In the genomic region with DNA sequence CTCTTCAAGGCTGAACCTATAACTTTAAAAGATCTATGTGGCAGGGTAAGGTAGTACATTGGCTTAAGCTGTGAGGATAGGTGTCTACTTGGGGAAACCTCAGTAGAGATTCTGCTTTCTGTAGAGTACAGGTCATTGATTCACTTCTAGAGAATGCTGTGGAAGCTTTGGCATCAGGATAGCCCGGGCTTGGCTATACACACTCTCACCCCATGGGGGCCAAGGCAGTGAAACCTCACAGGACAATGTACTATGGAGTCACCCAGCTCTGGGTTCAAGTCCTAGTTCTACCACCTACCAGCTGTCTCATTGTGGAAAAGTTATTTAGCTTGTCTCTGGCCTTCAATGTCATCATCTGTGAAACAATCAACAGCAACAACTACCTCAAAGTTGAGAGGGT, we compare ENCODE assay signal across 2 cellular contexts.
TF ChIP-seq lines count a peak whose summit lies in the region.

No MANE protein-coding gene starts in this region.

TF ChIP-seq in GM12891, 5 proteins besides CTCF, POLR2A, EP300 and RAD21:
- TF ChIP-seq POLR2AphosphoS5 (IDR thresholded peaks at IDR 0.05; ENCODE audit: low read depth, low read length) (no peak), PAX5 (IDR thresholded peaks at IDR 0.05; ENCODE audit: insufficient read depth, low read length, severe bottlenecking) (no peak), TAF1 (IDR thresholded peaks at IDR 0.05; ENCODE audit: low read depth, low read length) (no peak), SPI1 (IDR thresholded peaks at IDR 0.05; ENCODE audit: low read depth, low read length) (no peak), POU2F2 (IDR thresholded peaks at IDR 0.05; ENCODE audit: low read depth, low read length) (no peak)

TF ChIP-seq in H1, 55 proteins besides CTCF, POLR2A, EP300 and RAD21:
- TF ChIP-seq SRF (IDR thresholded peaks at IDR 0.05; ENCODE audit: low read depth, low read length) (no peak), USF2 (IDR thresholded peaks at IDR 0.05; ENCODE audit: low read length) (no peak), POU5F1 (IDR thresholded peaks at IDR 0.05; ENCODE audit: low read depth, low read length) (no peak), ZNF274 (IDR thresholded peaks at IDR 0.05; ENCODE audit: borderline replicate concordance, extremely low read depth, low read length) (no peak), SIX5 (IDR thresholded peaks at IDR 0.05; ENCODE audit: low read depth, low read length) (no peak), MAFK (IDR thresholded peaks at IDR 0.05; ENCODE audit: low read depth, low read length) (no peak), BCL11A (IDR thresholded peaks at IDR 0.05; ENCODE audit: low read depth in 2 of 2, low read length in 2 of 2) (no peak), JUN (IDR thresholded peaks at IDR 0.05; ENCODE audit: low read depth, low read length) (no peak), PHF8 (conservative IDR thresholded peaks at IDR 0.05; ENCODE audit: low read depth, low read length) (no peak), RFX5 (IDR thresholded peaks at IDR 0.05; ENCODE audit: borderline replicate concordance, low read depth, low read length) (no peak), JUND (IDR thresholded peaks at IDR 0.05; ENCODE audit: low read length) (no peak), SP4 (IDR thresholded peaks at IDR 0.05; ENCODE audit: low read length) (no peak)
- TF ChIP-seq, protein P1, sequence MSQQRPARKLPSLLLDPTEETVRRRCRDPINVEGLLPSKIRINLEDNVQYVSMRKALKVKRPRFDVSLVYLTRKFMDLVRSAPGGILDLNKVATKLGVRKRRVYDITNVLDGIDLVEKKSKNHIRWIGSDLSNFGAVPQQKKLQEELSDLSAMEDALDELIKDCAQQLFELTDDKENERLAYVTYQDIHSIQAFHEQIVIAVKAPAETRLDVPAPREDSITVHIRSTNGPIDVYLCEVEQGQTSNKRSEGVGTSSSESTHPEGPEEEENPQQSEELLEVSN (IDR thresholded peaks at IDR 0.05), result no peak
- TF ChIP-seq, protein P2, sequence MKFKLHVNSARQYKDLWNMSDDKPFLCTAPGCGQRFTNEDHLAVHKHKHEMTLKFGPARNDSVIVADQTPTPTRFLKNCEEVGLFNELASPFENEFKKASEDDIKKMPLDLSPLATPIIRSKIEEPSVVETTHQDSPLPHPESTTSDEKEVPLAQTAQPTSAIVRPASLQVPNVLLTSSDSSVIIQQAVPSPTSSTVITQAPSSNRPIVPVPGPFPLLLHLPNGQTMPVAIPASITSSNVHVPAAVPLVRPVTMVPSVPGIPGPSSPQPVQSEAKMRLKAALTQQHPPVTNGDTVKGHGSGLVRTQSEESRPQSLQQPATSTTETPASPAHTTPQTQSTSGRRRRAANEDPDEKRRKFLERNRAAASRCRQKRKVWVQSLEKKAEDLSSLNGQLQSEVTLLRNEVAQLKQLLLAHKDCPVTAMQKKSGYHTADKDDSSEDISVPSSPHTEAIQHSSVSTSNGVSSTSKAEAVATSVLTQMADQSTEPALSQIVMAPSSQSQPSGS (IDR thresholded peaks at IDR 0.05; ENCODE audit: low read length), result no peak
